Comparison of ENCODE assay signal across 19 cellular contexts in the genomic region with DNA sequence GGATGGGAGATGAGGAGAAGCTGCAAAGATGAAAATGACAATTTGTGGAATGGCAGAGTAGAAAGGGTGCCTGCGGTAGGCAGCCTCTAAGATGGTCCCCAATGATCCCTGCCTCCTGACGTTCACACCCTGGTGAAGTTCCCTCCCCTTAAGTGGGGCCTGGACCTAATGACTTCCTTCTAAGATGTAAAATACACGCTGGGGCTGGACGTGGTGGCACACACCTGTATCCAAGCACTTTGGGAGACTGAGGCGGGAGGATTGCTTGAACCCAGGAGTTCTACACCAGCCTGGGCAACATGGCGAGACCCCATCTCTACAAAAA.
DNase-seq lines count a peak whose midpoint lies in the region; ATAC-seq and TF ChIP-seq lines count a peak whose summit lies in the region.
"Had no signal": no experiment of that assay in that cellular context is flagged by ENCODE, and none has a peak within 500 bp of the region (broad histone marks: within the 10 kb centered on the region; RNA-seq: fewer than 3 reads in every experiment).

No MANE protein-coding gene starts in this region.

- no peaks in the 10 kb centered on the region for H3F3A ChIP-seq in GM23248 (ENCODE audit: insufficient read depth)

- H3K9me3 ChIP-seq in GM23248 (ENCODE audit: low read depth) (no peaks in the 10 kb centered on the region), OCI-LY3 (ENCODE audit: insufficient read depth, low read length) (no peaks in the 10 kb centered on the region), osteoblast (ENCODE audit: low read depth, low read length) (no peaks in the 10 kb centered on the region)
- H3K9me3 ChIP-seq: SJSA1 had no signal

- no peaks in the 10 kb centered on the region for H3K36me3 ChIP-seq in GM23248 (ENCODE audit: low read depth)
- H3K36me3 ChIP-seq in OCI-LY3 (replicated peaks; ENCODE audit: low read depth, low read length) = no peaks in the 10 kb centered on the region
- H3K36me3 ChIP-seq in osteoblast (ENCODE audit: insufficient read depth, low read length) = no peaks in the 10 kb centered on the region
- H3K36me3 ChIP-seq: SJSA1 had no signal

- H3K79me2 ChIP-seq in GM23248 (ENCODE audit: insufficient read depth) (no peaks in the 10 kb centered on the region), OCI-LY3 (ENCODE audit: low read length) (no peaks in the 10 kb centered on the region), osteoblast (ENCODE audit: insufficient read depth, low read length) (no peaks in the 10 kb centered on the region)

- H3K9me2 ChIP-seq in GM23248 (ENCODE audit: insufficient read depth) = no peaks in the 10 kb centered on the region

- in situ Hi-C loops in GM23248 (cut with MboI) = no loop called here

- no peaks in the 10 kb centered on the region for H3K27me3 ChIP-seq in GM23248 (replicated peaks; ENCODE audit: insufficient read depth)
- H3K27me3 ChIP-seq in OCI-LY3 (ENCODE audit: low read depth, low read length) = no peaks in the 10 kb centered on the region
- no peaks in the 10 kb centered on the region for H3K27me3 ChIP-seq in osteoblast (ENCODE audit: insufficient read depth, low read length)

- peak overlapping the region; percentile 73; the same call in 1 of the 2 replicates for H3K9ac ChIP-seq in GM23248
- no peak overlapping the region for H3K9ac ChIP-seq in OCI-LY3 (ENCODE audit: low read length)
- H3K9ac ChIP-seq: KMS-11 had no signal

- no peak for TF ChIP-seq CTCF in OCI-LY3 (IDR thresholded peaks at IDR 0.05; ENCODE audit: low read depth, low read length)
- no peak for TF ChIP-seq CTCF in osteoblast (IDR thresholded peaks at IDR 0.05; ENCODE audit: extremely low read depth, low read depth, low read length)

- intact Hi-C loops in left colon (cut with DNase I, micrococcal nuclease) = no loop called here

- H3K27ac ChIP-seq in GM23248 (no peak overlapping the region), OCI-LY3 (ENCODE audit: low read length) (no peak overlapping the region), osteoblast (ENCODE audit: low read depth, low read length) (no peak overlapping the region)
- H3K27ac ChIP-seq: KMS-11, SJSA1 had no signal

- 58 to 61% methylated on average over 6 of the region's 6 CpGs for WGBS in GM23248 (ENCODE audit: low coverage in 1 of 2, low lambda C conversion rate in 2 of 2, missing lambda C conversion rate in 2 of 2), 2 experiments

- ATAC-seq in left colon = peak; percentile 63
- ATAC-seq in GM21447 (IDR thresholded peaks at IDR 0.05; ENCODE audit: unreplicated experiment) = no peak
- ATAC-seq in GM19397 (IDR thresholded peaks at IDR 0.05; ENCODE audit: unreplicated experiment) = no peak
- ATAC-seq: PC-3 had no signal

- H3K4me2 ChIP-seq in GM23248 (ENCODE audit: unreplicated experiment) (peak overlapping the region; percentile 88), OCI-LY3 (ENCODE audit: low read length) (peak overlapping the region; percentile 84), osteoblast (ENCODE audit: insufficient read depth, low read length) (peak overlapping the region; percentile 63)
- H3K4me2 ChIP-seq: KMS-11 had no signal

- no peaks in the 10 kb centered on the region for H4K20me1 ChIP-seq in GM23248 (ENCODE audit: insufficient read depth)
- H4K20me1 ChIP-seq in OCI-LY3 (ENCODE audit: insufficient read depth, low read length) = no peaks in the 10 kb centered on the region
- H4K20me1 ChIP-seq in osteoblast (ENCODE audit: insufficient read depth, low read length) = no peaks in the 10 kb centered on the region

- H2AFZ ChIP-seq in GM23248 = peak overlapping the region; percentile 91
- peak overlapping the region; percentile 88 for H2AFZ ChIP-seq in OCI-LY3 (ENCODE audit: low read depth, low read length)
- H2AFZ ChIP-seq in osteoblast (ENCODE audit: low read length) = no peak overlapping the region

- DNase-seq in GM23248 = no peak
- DNase-seq in left colon = peak in 1 of 2 donors; percentile 11
- DNase-seq in osteoblast (ENCODE audit: insufficient read length, low spot score, missing footprints) = no peak
- no peak for DNase-seq in dedifferentiated amniotic fluid mesenchymal stem cell (ENCODE audit: extremely low spot score)
- DNase-seq in H4 (ENCODE audit: low spot score) = no peak
- DNase-seq: ACHN, AML-193, COR-L47, DMS53, GOT3, NCI-H1105 treated with DMSO at 0.1 percent for 48 hours, NCI-H1694 treated with DMSO at 0.1 percent for 48 hours, PC-3, SW 1271 had no signal

- no peaks in the 10 kb centered on the region for H3K4me1 ChIP-seq in GM23248 (ENCODE audit: insufficient read depth)
- H3K4me1 ChIP-seq in OCI-LY3 (ENCODE audit: low read length) = peaks cover 8% of the 10 kb centered on the region; the same call in 1 of the 2 replicates
- H3K4me1 ChIP-seq in osteoblast (ENCODE audit: insufficient read depth, low read length) = no peaks in the 10 kb centered on the region
- H3K4me1 ChIP-seq: SJSA1 had no signal

- H3K4me3 ChIP-seq in GM23248 (peak overlapping the region; percentile 70; the same call in 1 of the 2 replicates), OCI-LY3 (ENCODE audit: low read length) (peak overlapping the region; percentile 78), osteoblast (ENCODE audit: insufficient read depth, low read length) (no peak overlapping the region)
- H3K4me3 ChIP-seq: SJSA1 had no signal
